Comparison of ENCODE assay signal across 14 cellular contexts in genomic region chr12:118645219-118645618, GRCh38.
DNase-seq lines count a peak whose midpoint lies in the region; ATAC-seq and TF ChIP-seq lines count a peak whose summit lies in the region.
"Had no signal": no experiment of that assay in that cellular context is flagged by ENCODE, and none has a peak within 500 bp of the region (broad histone marks: within the 10 kb centered on the region; RNA-seq: fewer than 3 reads in every experiment).

No MANE protein-coding gene starts in this region.

- no peaks in the 10 kb centered on the region for H3K36me3 ChIP-seq in neural progenitor cell

- H3K4me1 Mint-ChIP-seq in activated T-cell treated with anti-CD3 and anti-CD28 coated beads, Interleukin-2, amount 50 U/mL, for 4 hours (ENCODE audit: low read depth), result no peaks in the 10 kb centered on the region
- H3K4me1 Mint-ChIP-seq in activated CD8-positive, alpha-beta T cell treated with anti-CD3 and anti-CD28 coated beads, Interleukin-2, amount 10 ng/mL, durations not matched to agents 7 days and 5 days (ENCODE audit: low read depth), result no peaks in the 10 kb centered on the region
- H3K4me1 Mint-ChIP-seq in neural progenitor cell, result no peaks in the 10 kb centered on the region
- H3K4me1 Mint-ChIP-seq: B cell had no signal

- H3K4me3 ChIP-seq in neural progenitor cell, result no peak overlapping the region

- peaks cover 4% of the 10 kb centered on the region for H4K20me1 ChIP-seq in neural progenitor cell (ENCODE audit: low read depth)

- no peaks in the 10 kb centered on the region for H3K4me1 ChIP-seq in neural progenitor cell

- no peak overlapping the region for H3K27ac ChIP-seq in neural progenitor cell

- H3K27me3 Mint-ChIP-seq in activated T-cell treated with anti-CD3 and anti-CD28 coated beads, Interleukin-2, amount 50 U/mL, for 4 hours (ENCODE audit: low read depth), result no peaks in the 10 kb centered on the region
- H3K27me3 Mint-ChIP-seq in activated CD8-positive, alpha-beta T cell treated with anti-CD3 and anti-CD28 coated beads, Interleukin-2, amount 10 ng/mL, durations not matched to agents 7 days and 5 days (ENCODE audit: low read depth), result no peaks in the 10 kb centered on the region
- no peaks in the 10 kb centered on the region for H3K27me3 Mint-ChIP-seq in neural progenitor cell (ENCODE audit: insufficient read depth, low read depth)
- H3K27me3 Mint-ChIP-seq: B cell; stimulated activated naive CD8-positive, alpha-beta T cell treated with anti-CD3 and anti-CD28 coated beads, Interleukin-15, Interleukin-2, amounts not matched to agents 100 ng/mL and 50 ng/mL, for 24 hours had no signal

- H3K9me3 ChIP-seq in neural progenitor cell (ENCODE audit: low read depth), result no peaks in the 10 kb centered on the region

- H3K27me3 ChIP-seq in neural progenitor cell, result no peaks in the 10 kb centered on the region

- POLR2A ChIA-PET in activated CD8-positive, alpha-beta T cell treated with anti-CD3 and anti-CD28 coated beads, Interleukin-2, amount 10 ng/mL, durations not matched to agents 7 days and 5 days (lab: Charles Lee), result no interaction called here

- no peak for ATAC-seq in activated T-cell treated with anti-CD3 and anti-CD28 coated beads, Interleukin-2, amount 50 U/mL, for 4 hours
- no peak for ATAC-seq in activated CD8-positive, alpha-beta T cell treated with anti-CD3 and anti-CD28 coated beads, Interleukin-2, amount 10 ng/mL, durations not matched to agents 7 days and 5 days
- ATAC-seq in activated CD4-positive, CD25-positive, alpha-beta regulatory T cell treated with anti-CD3 and anti-CD28 coated beads, Interleukin-2, amount 50 U/mL, for 24 hours, result no peak
- ATAC-seq in GM21367 (IDR thresholded peaks at IDR 0.05; ENCODE audit: unreplicated experiment), result no peak
- ATAC-seq: left colon had no signal

- no peak overlapping the region for H3K4me2 ChIP-seq in neural progenitor cell

- H3K27ac Mint-ChIP-seq in activated CD8-positive, alpha-beta T cell treated with anti-CD3 and anti-CD28 coated beads, Interleukin-2, amount 10 ng/mL, durations not matched to agents 7 days and 5 days, result no peak overlapping the region
- H3K27ac Mint-ChIP-seq in neural progenitor cell, result no peak overlapping the region
- H3K27ac Mint-ChIP-seq: B cell; stimulated activated naive CD8-positive, alpha-beta T cell treated with anti-CD3 and anti-CD28 coated beads, Interleukin-15, Interleukin-2, amounts not matched to agents 100 ng/mL and 50 ng/mL, for 24 hours had no signal

- DNase-seq in activated T-cell treated with anti-CD3 and anti-CD28 coated beads for 1 hour (ENCODE audit: low read depth), result peak; percentile 0
- no peak for DNase-seq in activated T-cell treated with anti-CD3 and anti-CD28 coated beads, Interleukin-2, amount 50 U/mL, for 4 hours
- peak; percentile 0 for DNase-seq in KG1 (lab: John Stamatoyannopoulos, UW)
- DNase-seq in activated CD8-positive, alpha-beta T cell treated with anti-CD3 and anti-CD28 coated beads, Interleukin-2, amount 10 ng/mL, durations not matched to agents 7 days and 5 days, result peak; percentile 44
- DNase-seq in neural progenitor cell (ENCODE audit: low spot score), result peak; percentile 74
- DNase-seq in hepatic stellate cell (ENCODE audit: low spot score), result no peak
- DNase-seq: activated effector memory CD4-positive, alpha-beta T cell treated with anti-CD3 and anti-CD28 coated beads, Interleukin-2, amount 50 U/mL, for 16 hours; GOT3; NCI-H1417 had no signal

- H3K4me3 Mint-ChIP-seq in activated T-cell treated with anti-CD3 and anti-CD28 coated beads, Interleukin-2, amount 50 U/mL, for 4 hours, result no peak overlapping the region
- no peak overlapping the region for H3K4me3 Mint-ChIP-seq in activated CD8-positive, alpha-beta T cell treated with anti-CD3 and anti-CD28 coated beads, Interleukin-2, amount 10 ng/mL, durations not matched to agents 7 days and 5 days
- no peak overlapping the region for H3K4me3 Mint-ChIP-seq in neural progenitor cell
- H3K4me3 Mint-ChIP-seq: B cell; stimulated activated naive CD8-positive, alpha-beta T cell treated with anti-CD3 and anti-CD28 coated beads, Interleukin-15, Interleukin-2, amounts not matched to agents 100 ng/mL and 50 ng/mL, for 24 hours had no signal

- no peaks in the 10 kb centered on the region for H3K79me2 ChIP-seq in neural progenitor cell (ENCODE audit: low read depth)

- peaks cover 5% of the 10 kb centered on the region for H3K9me3 Mint-ChIP-seq in activated T-cell treated with anti-CD3 and anti-CD28 coated beads, Interleukin-2, amount 50 U/mL, for 4 hours
- no peaks in the 10 kb centered on the region for H3K9me3 Mint-ChIP-seq in activated CD8-positive, alpha-beta T cell treated with anti-CD3 and anti-CD28 coated beads, Interleukin-2, amount 10 ng/mL, durations not matched to agents 7 days and 5 days (ENCODE audit: insufficient read depth)
- H3K9me3 Mint-ChIP-seq in neural progenitor cell, result no peaks in the 10 kb centered on the region

- CTCF ChIA-PET in activated CD8-positive, alpha-beta T cell treated with anti-CD3 and anti-CD28 coated beads, Interleukin-2, amount 10 ng/mL, durations not matched to agents 7 days and 5 days (lab: Charles Lee), result no interaction called here

- H3F3A ChIP-seq in neural progenitor cell (ENCODE audit: low read depth), result no peaks in the 10 kb centered on the region

- H2AFZ ChIP-seq in neural progenitor cell (replicated peaks), result no peak overlapping the region

- H3K36me3 Mint-ChIP-seq in activated T-cell treated with anti-CD3 and anti-CD28 coated beads, Interleukin-2, amount 50 U/mL, for 4 hours (ENCODE audit: insufficient read depth), result no peaks in the 10 kb centered on the region
- no peaks in the 10 kb centered on the region for H3K36me3 Mint-ChIP-seq in activated CD8-positive, alpha-beta T cell treated with anti-CD3 and anti-CD28 coated beads, Interleukin-2, amount 10 ng/mL, durations not matched to agents 7 days and 5 days (ENCODE audit: low read depth)
- H3K36me3 Mint-ChIP-seq in neural progenitor cell, result no peaks in the 10 kb centered on the region

- TF ChIP-seq CTCF in neural progenitor cell (IDR thresholded peaks at IDR 0.05), result no peak

- no peak overlapping the region for H3K9ac ChIP-seq in neural progenitor cell

Comparison
In these comparisons a context has a peak if more than half of its experiments do, and no peak if none do; other contexts are left out.
1. DNase-seq: peak in activated T-cell treated with anti-CD3 and anti-CD28 coated beads for 1 hour (single experiment), KG1 (single experiment), activated CD8-positive, alpha-beta T cell treated with anti-CD3 and anti-CD28 coated beads, Interleukin-2, amount 10 ng/mL, durations not matched to agents 7 days and 5 days (single experiment) and neural progenitor cell (single experiment); none in activated T-cell treated with anti-CD3 and anti-CD28 coated beads, Interleukin-2, amount 50 U/mL, for 4 hours (single experiment) and hepatic stellate cell (single experiment).